In the genomic region with DNA sequence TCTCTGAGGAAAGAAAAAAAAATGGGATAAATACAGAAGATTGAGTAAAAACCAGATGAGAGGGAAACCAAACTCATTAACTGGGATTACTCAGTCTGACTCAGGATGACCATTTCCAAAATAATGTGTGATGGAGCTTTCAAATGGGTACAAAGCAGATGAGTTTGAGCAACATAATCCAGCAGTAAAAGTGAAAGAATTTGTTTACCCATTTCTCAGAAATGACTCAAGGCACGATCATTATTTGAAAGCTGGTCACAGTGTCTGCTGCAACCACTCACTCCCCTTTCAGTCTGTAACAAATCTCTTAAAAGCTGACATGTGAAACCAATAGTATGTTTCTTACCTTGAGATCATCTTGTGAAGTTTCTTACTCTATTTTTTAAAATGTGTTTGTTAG, we compare ENCODE assay signal across 9 cellular contexts.
DNase-seq lines count a peak whose midpoint lies in the region; ATAC-seq and TF ChIP-seq lines count a peak whose summit lies in the region.
"Had no signal": no experiment of that assay in that cellular context is flagged by ENCODE, and none has a peak within 500 bp of the region (broad histone marks: within the 10 kb centered on the region; RNA-seq: fewer than 3 reads in every experiment).

No MANE protein-coding gene starts in this region.

- no peaks in the 10 kb centered on the region for H4K20me1 ChIP-seq in SK-N-SH (ENCODE audit: insufficient read depth)

- POLR2A ChIA-PET in SK-N-SH (lab: Yijun Ruan, JAX), result no interaction called here

- ATAC-seq in foreskin keratinocyte, result peak; percentile 93

- TF ChIP-seq CTCF in SK-N-SH (IDR thresholded peaks at IDR 0.05) (no peak), foreskin keratinocyte (conservative IDR thresholded peaks at IDR 0.05) (no peak), BE2C (IDR thresholded peaks at IDR 0.05; ENCODE audit: low read depth, low read length) (no peak)

- no peaks in the 10 kb centered on the region for H3K79me2 ChIP-seq in SK-N-SH (ENCODE audit: insufficient read depth)

- no peaks in the 10 kb centered on the region for H3K9me2 ChIP-seq in SK-N-SH

- H3K27ac ChIP-seq in SK-N-SH (ENCODE audit: low read depth in 2 of 2, low read length in 1 of 2) (peak overlapping the region in 1 of 2 experiments; percentile 87; a peak in 2 of 4 replicates), foreskin keratinocyte (peak overlapping the region; percentile 76)

- TF ChIP-seq EP300 in SK-N-SH (IDR thresholded peaks at IDR 0.05; ENCODE audit: borderline replicate concordance in 1 of 2, low read depth in 1 of 2, low read length in 1 of 2), result peak in 1 of 2 experiments; percentile 97; a peak in 2 of 4 replicates

- peak overlapping the region; percentile 48; the same call in 1 of the 2 replicates for H3K9ac ChIP-seq in SK-N-SH

- no peak for TF ChIP-seq RAD21 in SK-N-SH (IDR thresholded peaks at IDR 0.05; ENCODE audit: low read length)

- H3K9me3 ChIP-seq in SK-N-SH (no peaks in the 10 kb centered on the region), BE2C (no peaks in the 10 kb centered on the region)

- H3F3A ChIP-seq in SK-N-SH (replicated peaks; ENCODE audit: insufficient read depth), result peaks cover 22% of the 10 kb centered on the region

- CTCF ChIA-PET in SK-N-SH (lab: Yijun Ruan, JAX), result no interaction called here

- H3K36me3 ChIP-seq in SK-N-SH (replicated peaks in 1 of 2; ENCODE audit: control insufficient read depth in 1 of 2, insufficient read depth in 2 of 2, low read length in 1 of 2) (no peaks in the 10 kb centered on the region), BE2C (no peaks in the 10 kb centered on the region)

- H3K4me1 ChIP-seq in SK-N-SH (ENCODE audit: control insufficient read depth in 1 of 2, insufficient read depth in 2 of 2, low read depth in 1 of 2, low read length in 1 of 2) (peaks cover 0 to 14% of the 10 kb centered on the region in 2 experiments; a peak in 2 of 4 replicates), foreskin keratinocyte (peaks cover 17% of the 10 kb centered on the region), BE2C (no peaks in the 10 kb centered on the region)

- H3K4me2 ChIP-seq in SK-N-SH, result peak overlapping the region; percentile 35; the same call in 1 of the 2 replicates

- H3K4me3 ChIP-seq in SK-N-SH (ENCODE audit: low read depth in 2 of 2, low read length in 1 of 2) (no peak overlapping the region), BE2C (ENCODE audit: low read depth, low read length) (no peak overlapping the region)

- 11% methylated on average over 1 of the region's 1 CpG for WGBS in SK-N-SH (ENCODE audit: low lambda C conversion rate)

- H3K27me3 ChIP-seq in SK-N-SH (ENCODE audit: insufficient read depth), result no peaks in the 10 kb centered on the region
- H3K27me3 ChIP-seq in foreskin keratinocyte, result no peaks in the 10 kb centered on the region
- H3K27me3 ChIP-seq in BE2C, result peaks cover 8% of the 10 kb centered on the region; the same call in 1 of the 2 replicates

- DNase-seq in AG08395 (ENCODE audit: low spot score), result peak; percentile 88
- peak; percentile 16 for DNase-seq in GM19238 (ENCODE audit: insufficient read length, low spot score)
- DNase-seq in SK-N-SH, result no peak
- DNase-seq in foreskin keratinocyte, result peak; percentile 89 to 96
- no peak for DNase-seq in NCI-H345 treated with DMSO at 0.1 percent for 48 hours (lab: John Stamatoyannopoulos, UW; ENCODE audit: unreplicated experiment)
- DNase-seq in anterior cingulate cortex (lab: John Stamatoyannopoulos, UW), result no peak
- no peak for DNase-seq in stimulated activated CD4-positive, alpha-beta T cell treated with anti-CD3 and anti-CD28 coated beads, Interleukin-12 subunit alpha, Interleukin-12 subunit beta, amount 100 ng/mL, for 4 hours
- no peak for DNase-seq in BE2C
- DNase-seq: DND-41 had no signal

- H2AFZ ChIP-seq in SK-N-SH (ENCODE audit: low read depth), result no peak overlapping the region

TF ChIP-seq in SK-N-SH, 30 proteins besides CTCF, POLR2A, EP300 and RAD21 (continues in another document):
- TF ChIP-seq GATA2 (CRISPR knock-in tag; IDR thresholded peaks at IDR 0.05) (no peak), FOXM1 (IDR thresholded peaks at IDR 0.05; ENCODE audit: low read depth) (peak; percentile 97), RFX5 (IDR thresholded peaks at IDR 0.05; ENCODE audit: low read length) (no peak), EZH2phosphoT487 (IDR thresholded peaks at IDR 0.05; ENCODE audit: borderline replicate concordance, low read depth) (no peak), MEF2A (IDR thresholded peaks at IDR 0.05; ENCODE audit: borderline replicate concordance, low read depth) (peak; percentile 75; the same call in 1 of the 2 replicates), SMC3 (IDR thresholded peaks at IDR 0.05; ENCODE audit: low read depth, low read length) (no peak), SIN3A (IDR thresholded peaks at IDR 0.05; ENCODE audit: borderline replicate concordance, low read depth, low read length) (peak; percentile 31; the same call in 1 of the 2 replicates), IRF3 (IDR thresholded peaks at IDR 0.05; ENCODE audit: low read depth, low read length) (no peak), RCOR1 (IDR thresholded peaks at IDR 0.05; ENCODE audit: low read length) (no peak), YY1 (IDR thresholded peaks at IDR 0.05; ENCODE audit: low read depth) (no peak; the same call in 1 of the 2 replicates), GABPA (IDR thresholded peaks at IDR 0.05; ENCODE audit: low read depth) (no peak), NFIC (IDR thresholded peaks at IDR 0.05; ENCODE audit: borderline replicate concordance) (peak; percentile 87), FOXJ3 (CRISPR knock-in tag; IDR thresholded peaks at IDR 0.05) (no peak)
- TF ChIP-seq, protein P1, sequence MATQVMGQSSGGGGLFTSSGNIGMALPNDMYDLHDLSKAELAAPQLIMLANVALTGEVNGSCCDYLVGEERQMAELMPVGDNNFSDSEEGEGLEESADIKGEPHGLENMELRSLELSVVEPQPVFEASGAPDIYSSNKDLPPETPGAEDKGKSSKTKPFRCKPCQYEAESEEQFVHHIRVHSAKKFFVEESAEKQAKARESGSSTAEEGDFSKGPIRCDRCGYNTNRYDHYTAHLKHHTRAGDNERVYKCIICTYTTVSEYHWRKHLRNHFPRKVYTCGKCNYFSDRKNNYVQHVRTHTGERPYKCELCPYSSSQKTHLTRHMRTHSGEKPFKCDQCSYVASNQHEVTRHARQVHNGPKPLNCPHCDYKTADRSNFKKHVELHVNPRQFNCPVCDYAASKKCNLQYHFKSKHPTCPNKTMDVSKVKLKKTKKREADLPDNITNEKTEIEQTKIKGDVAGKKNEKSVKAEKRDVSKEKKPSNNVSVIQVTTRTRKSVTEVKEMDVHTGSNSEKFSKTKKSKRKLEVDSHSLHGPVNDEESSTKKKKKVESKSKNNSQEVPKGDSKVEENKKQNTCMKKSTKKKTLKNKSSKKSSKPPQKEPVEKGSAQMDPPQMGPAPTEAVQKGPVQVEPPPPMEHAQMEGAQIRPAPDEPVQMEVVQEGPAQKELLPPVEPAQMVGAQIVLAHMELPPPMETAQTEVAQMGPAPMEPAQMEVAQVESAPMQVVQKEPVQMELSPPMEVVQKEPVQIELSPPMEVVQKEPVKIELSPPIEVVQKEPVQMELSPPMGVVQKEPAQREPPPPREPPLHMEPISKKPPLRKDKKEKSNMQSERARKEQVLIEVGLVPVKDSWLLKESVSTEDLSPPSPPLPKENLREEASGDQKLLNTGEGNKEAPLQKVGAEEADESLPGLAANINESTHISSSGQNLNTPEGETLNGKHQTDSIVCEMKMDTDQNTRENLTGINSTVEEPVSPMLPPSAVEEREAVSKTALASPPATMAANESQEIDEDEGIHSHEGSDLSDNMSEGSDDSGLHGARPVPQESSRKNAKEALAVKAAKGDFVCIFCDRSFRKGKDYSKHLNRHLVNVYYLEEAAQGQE (IDR thresholded peaks at IDR 0.05; ENCODE audit: low read depth, low read length), result 0 out of 2 replicates have a peak, but pooled peaks have one; percentile 34
- TF ChIP-seq, protein P2, sequence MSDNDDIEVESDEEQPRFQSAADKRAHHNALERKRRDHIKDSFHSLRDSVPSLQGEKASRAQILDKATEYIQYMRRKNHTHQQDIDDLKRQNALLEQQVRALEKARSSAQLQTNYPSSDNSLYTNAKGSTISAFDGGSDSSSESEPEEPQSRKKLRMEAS (IDR thresholded peaks at IDR 0.05; ENCODE audit: low read depth), result peak; percentile 81
- TF ChIP-seq, protein P3, sequence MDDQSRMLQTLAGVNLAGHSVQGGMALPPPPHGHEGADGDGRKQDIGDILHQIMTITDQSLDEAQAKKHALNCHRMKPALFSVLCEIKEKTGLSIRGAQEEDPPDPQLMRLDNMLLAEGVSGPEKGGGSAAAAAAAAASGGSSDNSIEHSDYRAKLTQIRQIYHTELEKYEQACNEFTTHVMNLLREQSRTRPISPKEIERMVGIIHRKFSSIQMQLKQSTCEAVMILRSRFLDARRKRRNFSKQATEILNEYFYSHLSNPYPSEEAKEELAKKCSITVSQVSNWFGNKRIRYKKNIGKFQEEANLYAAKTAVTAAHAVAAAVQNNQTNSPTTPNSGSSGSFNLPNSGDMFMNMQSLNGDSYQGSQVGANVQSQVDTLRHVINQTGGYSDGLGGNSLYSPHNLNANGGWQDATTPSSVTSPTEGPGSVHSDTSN (IDR thresholded peaks at IDR 0.05), result peak; percentile 92
- TF ChIP-seq, protein P4, sequence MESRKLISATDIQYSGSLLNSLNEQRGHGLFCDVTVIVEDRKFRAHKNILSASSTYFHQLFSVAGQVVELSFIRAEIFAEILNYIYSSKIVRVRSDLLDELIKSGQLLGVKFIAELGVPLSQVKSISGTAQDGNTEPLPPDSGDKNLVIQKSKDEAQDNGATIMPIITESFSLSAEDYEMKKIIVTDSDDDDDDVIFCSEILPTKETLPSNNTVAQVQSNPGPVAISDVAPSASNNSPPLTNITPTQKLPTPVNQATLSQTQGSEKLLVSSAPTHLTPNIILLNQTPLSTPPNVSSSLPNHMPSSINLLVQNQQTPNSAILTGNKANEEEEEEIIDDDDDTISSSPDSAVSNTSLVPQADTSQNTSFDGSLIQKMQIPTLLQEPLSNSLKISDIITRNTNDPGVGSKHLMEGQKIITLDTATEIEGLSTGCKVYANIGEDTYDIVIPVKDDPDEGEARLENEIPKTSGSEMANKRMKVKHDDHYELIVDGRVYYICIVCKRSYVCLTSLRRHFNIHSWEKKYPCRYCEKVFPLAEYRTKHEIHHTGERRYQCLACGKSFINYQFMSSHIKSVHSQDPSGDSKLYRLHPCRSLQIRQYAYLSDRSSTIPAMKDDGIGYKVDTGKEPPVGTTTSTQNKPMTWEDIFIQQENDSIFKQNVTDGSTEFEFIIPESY (IDR thresholded peaks at IDR 0.05; ENCODE audit: borderline replicate concordance, low read depth), result peak; percentile 75

Comparison
In these comparisons a context has a peak if more than half of its experiments do, and no peak if none do; other contexts are left out.
1. DNase-seq: peak in AG08395 (single experiment), GM19238 (single experiment) and foreskin keratinocyte (2 of 2); none in SK-N-SH (single experiment), NCI-H345 treated with DMSO at 0.1 percent for 48 hours (single experiment), anterior cingulate cortex (0 of 58), stimulated activated CD4-positive, alpha-beta T cell treated with anti-CD3 and anti-CD28 coated beads, Interleukin-12 subunit alpha, Interleukin-12 subunit beta, amount 100 ng/mL, for 4 hours (single experiment) and BE2C (single experiment).